ENCODE assay signal across 1 cellular context in the genomic region with DNA sequence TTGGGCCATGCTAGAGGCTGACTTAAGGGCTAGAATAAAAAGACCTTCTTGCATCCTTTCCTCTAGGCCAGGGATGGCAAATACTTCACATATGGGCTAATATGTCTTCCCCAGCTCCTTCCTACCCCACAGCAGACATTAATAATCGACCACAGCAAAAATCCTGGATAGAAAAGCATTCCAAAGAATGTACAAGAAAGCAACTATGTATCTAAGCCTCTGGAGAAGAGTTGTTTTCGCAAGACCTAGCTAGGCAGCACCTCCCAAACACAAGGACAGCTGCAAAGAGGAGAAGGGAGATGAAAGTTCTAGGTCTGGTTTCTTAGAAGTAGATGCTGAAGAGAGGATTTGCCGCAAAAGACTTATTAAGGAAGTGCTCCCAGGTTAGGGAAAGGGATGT.
TF ChIP-seq lines count a peak whose summit lies in the region.

No MANE protein-coding gene starts in this region.

TF ChIP-seq in IMR-90, 13 proteins besides CTCF, POLR2A, EP300 and RAD21 (continued from another document):
- no peak for TF ChIP-seq SMC3 (IDR thresholded peaks at IDR 0.05; ENCODE audit: low read depth, low read length)
- no peak for TF ChIP-seq USF2 (IDR thresholded peaks at IDR 0.05; ENCODE audit: low read depth, low read length)
- no peak for TF ChIP-seq MAFK (IDR thresholded peaks at IDR 0.05; ENCODE audit: low read depth, low read length)
- TF ChIP-seq FOS (IDR thresholded peaks at IDR 0.05; ENCODE audit: low read depth, low read length), result no peak
- TF ChIP-seq MXI1 (IDR thresholded peaks at IDR 0.05; ENCODE audit: borderline replicate concordance, low read depth, low read length), result no peak
- no peak for TF ChIP-seq RCOR1 (IDR thresholded peaks at IDR 0.05; ENCODE audit: insufficient replicate concordance, low read length)
